ENCODE assay signal across 2 cellular contexts in the genomic region with DNA sequence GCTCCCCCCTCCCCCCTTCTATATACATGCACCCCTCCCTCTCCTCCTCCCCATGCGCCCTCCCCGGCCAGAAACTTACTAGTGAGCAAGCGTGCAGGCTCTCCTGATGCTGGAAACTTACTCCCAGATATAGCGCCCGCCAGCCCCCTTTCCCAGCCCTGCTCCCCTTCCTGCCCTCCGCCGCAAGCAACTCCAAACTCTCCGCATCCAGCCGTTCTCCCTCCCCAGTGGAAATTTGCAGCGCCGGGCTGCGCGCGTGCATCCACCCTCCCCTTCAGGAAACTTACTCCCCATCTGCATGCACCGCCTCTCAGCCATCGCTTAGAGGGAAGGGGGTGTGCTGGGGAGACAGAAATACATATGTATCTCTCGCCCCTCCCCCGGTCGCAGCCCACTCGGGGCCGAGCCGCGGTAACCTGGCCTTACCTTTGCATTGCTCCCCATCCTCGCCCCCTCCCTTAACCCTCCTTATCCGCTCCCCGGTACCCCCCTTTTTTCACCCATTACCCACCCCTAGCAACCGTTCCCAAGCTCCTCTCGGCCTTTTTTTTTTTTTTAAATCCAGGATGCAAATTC.
TF ChIP-seq lines count a peak whose summit lies in the region.

A gene with protein sequence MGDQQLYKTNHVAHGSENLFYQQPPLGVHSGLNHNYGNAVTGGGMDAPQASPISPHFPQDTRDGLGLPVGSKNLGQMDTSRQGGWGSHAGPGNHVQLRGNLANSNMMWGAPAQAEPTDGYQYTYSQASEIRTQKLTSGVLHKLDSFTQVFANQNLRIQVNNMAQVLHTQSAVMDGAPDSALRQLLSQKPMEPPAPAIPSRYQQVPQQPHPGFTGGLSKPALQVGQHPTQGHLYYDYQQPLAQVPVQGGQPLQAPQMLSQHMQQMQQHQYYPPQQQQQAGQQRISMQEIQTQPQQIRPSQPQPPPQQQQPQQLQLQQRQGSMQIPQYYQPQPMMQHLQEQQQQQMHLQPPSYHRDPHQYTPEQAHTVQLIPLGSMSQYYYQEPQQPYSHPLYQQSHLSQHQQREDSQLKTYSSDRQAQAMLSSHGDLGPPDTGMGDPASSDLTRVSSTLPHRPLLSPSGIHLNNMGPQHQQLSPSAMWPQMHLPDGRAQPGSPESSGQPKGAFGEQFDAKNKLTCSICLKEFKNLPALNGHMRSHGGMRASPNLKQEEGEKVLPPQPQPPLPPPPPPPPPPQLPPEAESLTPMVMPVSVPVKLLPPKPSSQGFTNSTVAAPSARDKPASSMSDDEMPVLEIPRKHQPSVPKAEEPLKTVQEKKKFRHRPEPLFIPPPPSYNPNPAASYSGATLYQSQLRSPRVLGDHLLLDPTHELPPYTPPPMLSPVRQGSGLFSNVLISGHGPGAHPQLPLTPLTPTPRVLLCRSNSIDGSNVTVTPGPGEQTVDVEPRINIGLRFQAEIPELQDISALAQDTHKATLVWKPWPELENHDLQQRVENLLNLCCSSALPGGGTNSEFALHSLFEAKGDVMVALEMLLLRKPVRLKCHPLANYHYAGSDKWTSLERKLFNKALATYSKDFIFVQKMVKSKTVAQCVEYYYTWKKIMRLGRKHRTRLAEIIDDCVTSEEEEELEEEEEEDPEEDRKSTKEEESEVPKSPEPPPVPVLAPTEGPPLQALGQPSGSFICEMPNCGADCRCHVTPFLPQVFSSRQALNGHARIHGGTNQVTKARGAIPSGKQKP (N-terminal part only) (minus strand): TSS at position 332 of the 576 bp plus-strand sequence. CDS start 182,336 bp downstream, outside the sequence.

TF ChIP-seq in GM23338, 12 proteins besides CTCF, POLR2A, EP300 and RAD21:
- TF ChIP-seq ZNF114 (CRISPR knock-in tag; IDR thresholded peaks at IDR 0.05) (no peak), POLR2AphosphoS5 (IDR thresholded peaks at IDR 0.05; ENCODE audit: low read depth) (peak; percentile 46; the same call in 1 of the 2 replicates), NANOG (IDR thresholded peaks at IDR 0.05; ENCODE audit: borderline replicate concordance) (no peak), EZH2phosphoT487 (IDR thresholded peaks at IDR 0.05; ENCODE audit: unreplicated experiment) (no peak)

TF ChIP-seq in K562, 482 proteins besides CTCF, POLR2A, EP300 and RAD21:
- TF ChIP-seq ZNF384 (IDR thresholded peaks at IDR 0.05; ENCODE audit: low read depth, low read length) (no peak), ZNF316 (IDR thresholded peaks at IDR 0.05) (peak; percentile 31)
- TF ChIP-seq, protein P1, sequence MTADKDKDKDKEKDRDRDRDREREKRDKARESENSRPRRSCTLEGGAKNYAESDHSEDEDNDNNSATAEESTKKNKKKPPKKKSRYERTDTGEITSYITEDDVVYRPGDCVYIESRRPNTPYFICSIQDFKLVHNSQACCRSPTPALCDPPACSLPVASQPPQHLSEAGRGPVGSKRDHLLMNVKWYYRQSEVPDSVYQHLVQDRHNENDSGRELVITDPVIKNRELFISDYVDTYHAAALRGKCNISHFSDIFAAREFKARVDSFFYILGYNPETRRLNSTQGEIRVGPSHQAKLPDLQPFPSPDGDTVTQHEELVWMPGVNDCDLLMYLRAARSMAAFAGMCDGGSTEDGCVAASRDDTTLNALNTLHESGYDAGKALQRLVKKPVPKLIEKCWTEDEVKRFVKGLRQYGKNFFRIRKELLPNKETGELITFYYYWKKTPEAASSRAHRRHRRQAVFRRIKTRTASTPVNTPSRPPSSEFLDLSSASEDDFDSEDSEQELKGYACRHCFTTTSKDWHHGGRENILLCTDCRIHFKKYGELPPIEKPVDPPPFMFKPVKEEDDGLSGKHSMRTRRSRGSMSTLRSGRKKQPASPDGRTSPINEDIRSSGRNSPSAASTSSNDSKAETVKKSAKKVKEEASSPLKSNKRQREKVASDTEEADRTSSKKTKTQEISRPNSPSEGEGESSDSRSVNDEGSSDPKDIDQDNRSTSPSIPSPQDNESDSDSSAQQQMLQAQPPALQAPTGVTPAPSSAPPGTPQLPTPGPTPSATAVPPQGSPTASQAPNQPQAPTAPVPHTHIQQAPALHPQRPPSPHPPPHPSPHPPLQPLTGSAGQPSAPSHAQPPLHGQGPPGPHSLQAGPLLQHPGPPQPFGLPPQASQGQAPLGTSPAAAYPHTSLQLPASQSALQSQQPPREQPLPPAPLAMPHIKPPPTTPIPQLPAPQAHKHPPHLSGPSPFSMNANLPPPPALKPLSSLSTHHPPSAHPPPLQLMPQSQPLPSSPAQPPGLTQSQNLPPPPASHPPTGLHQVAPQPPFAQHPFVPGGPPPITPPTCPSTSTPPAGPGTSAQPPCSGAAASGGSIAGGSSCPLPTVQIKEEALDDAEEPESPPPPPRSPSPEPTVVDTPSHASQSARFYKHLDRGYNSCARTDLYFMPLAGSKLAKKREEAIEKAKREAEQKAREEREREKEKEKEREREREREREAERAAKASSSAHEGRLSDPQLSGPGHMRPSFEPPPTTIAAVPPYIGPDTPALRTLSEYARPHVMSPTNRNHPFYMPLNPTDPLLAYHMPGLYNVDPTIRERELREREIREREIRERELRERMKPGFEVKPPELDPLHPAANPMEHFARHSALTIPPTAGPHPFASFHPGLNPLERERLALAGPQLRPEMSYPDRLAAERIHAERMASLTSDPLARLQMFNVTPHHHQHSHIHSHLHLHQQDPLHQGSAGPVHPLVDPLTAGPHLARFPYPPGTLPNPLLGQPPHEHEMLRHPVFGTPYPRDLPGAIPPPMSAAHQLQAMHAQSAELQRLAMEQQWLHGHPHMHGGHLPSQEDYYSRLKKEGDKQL (CRISPR knock-in tag; IDR thresholded peaks at IDR 0.05; ENCODE audit: borderline replicate concordance): 0 out of 2 replicates have a peak, but pooled peaks have one; percentile 8
TF ChIP-seq in K562: peak in this region for 2.
